In the genomic region with DNA sequence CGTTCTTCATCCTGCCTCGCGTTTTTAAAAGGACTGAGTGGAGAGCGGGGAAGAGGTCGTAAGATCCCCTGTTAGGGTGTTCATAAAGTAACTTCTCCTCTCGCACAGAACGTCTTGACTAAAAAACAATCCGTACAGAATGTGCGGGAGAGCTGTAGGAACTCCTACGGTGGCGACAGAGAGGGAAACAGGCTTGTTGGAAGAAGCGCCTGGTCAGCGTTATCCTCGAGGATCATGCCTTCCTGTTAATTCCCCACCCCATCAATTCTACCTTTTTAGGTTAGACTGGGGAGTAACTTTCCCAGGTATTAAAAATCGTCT, we compare ENCODE assay signal across 8 cellular contexts.
DNase-seq lines count a peak whose midpoint lies in the region; ATAC-seq lines count a peak whose summit lies in the region.

No MANE protein-coding gene starts in this region.

- peak; percentile 25 for ATAC-seq in GM21717 (IDR thresholded peaks at IDR 0.05; ENCODE audit: unreplicated experiment)
- peak; percentile 2 for ATAC-seq in stimulated activated effector memory CD8-positive, alpha-beta T cell treated with anti-CD3 and anti-CD28 coated beads, Interleukin-12 subunit alpha, Interleukin-12 subunit beta, amount 100 ng/mL, for 72 hours
- ATAC-seq in GM18858 (IDR thresholded peaks at IDR 0.05; ENCODE audit: unreplicated experiment) = no peak

- H3K4me3 ChIP-seq in adipocyte (ENCODE audit: low read length) (peak overlapping the region; percentile 99), iPS-15b (ENCODE audit: low read depth, low read length) (peak overlapping the region; percentile 94)

- H3K4me1 ChIP-seq in adipocyte (ENCODE audit: control insufficient read depth, insufficient read depth, low read length) = peaks cover 41% of the 10 kb centered on the region
- H3K4me1 ChIP-seq in iPS-15b (ENCODE audit: control insufficient read depth, insufficient read depth, low read length) = peaks cover 11% of the 10 kb centered on the region

- H3K4me3 Mint-ChIP-seq in stimulated activated effector memory CD8-positive, alpha-beta T cell treated with anti-CD3 and anti-CD28 coated beads, Interleukin-12 subunit alpha, Interleukin-12 subunit beta, amount 100 ng/mL, for 72 hours = peak overlapping the region; percentile 91

- peak overlapping the region; percentile 80 for H3K27ac ChIP-seq in KOPT-K1 (ENCODE audit: low read depth, low read length, poor library complexity, severe bottlenecking)

- DNase-seq in NCI-H1417 (lab: John Stamatoyannopoulos, UW) (peak; percentile 83 to 94 (median 94)), NCI-H1417 treated with DMSO at 0.1 percent for 48 hours (lab: John Stamatoyannopoulos, UW) (no peak), adipocyte (ENCODE audit: low read depth) (peak; percentile 78)
- DNase-seq in stimulated activated effector memory CD8-positive, alpha-beta T cell treated with anti-CD3 and anti-CD28 coated beads, Interleukin-12 subunit alpha, Interleukin-12 subunit beta, amount 100 ng/mL, for 72 hours (ENCODE audit: low spot score in 2 of 2) = no peak

- H3K27me3 ChIP-seq in adipocyte (replicated peaks; ENCODE audit: control insufficient read depth, insufficient read depth, low read length) (no peaks in the 10 kb centered on the region), iPS-15b (ENCODE audit: control insufficient read depth, insufficient read depth, low read length) (peaks cover 3% of the 10 kb centered on the region)

- H3K9ac ChIP-seq in adipocyte (ENCODE audit: low read length) (peak overlapping the region; percentile 100), iPS-15b (ENCODE audit: low read depth, low read length) (peak overlapping the region; percentile 57)

- peak overlapping the region; percentile 92 for H3K27ac Mint-ChIP-seq in stimulated activated effector memory CD8-positive, alpha-beta T cell treated with anti-CD3 and anti-CD28 coated beads, Interleukin-12 subunit alpha, Interleukin-12 subunit beta, amount 100 ng/mL, for 72 hours

- H3K4me1 Mint-ChIP-seq in stimulated activated effector memory CD8-positive, alpha-beta T cell treated with anti-CD3 and anti-CD28 coated beads, Interleukin-12 subunit alpha, Interleukin-12 subunit beta, amount 100 ng/mL, for 72 hours = peaks cover 25% of the 10 kb centered on the region

- no peaks in the 10 kb centered on the region for H3K9me3 ChIP-seq in KOPT-K1 (ENCODE audit: insufficient read depth, low read length, poor library complexity, severe bottlenecking)
- no peaks in the 10 kb centered on the region for H3K9me3 ChIP-seq in adipocyte (ENCODE audit: control insufficient read depth, low read length)
- H3K9me3 ChIP-seq in iPS-15b (ENCODE audit: control insufficient read depth, insufficient read depth, low read length) = no peaks in the 10 kb centered on the region

- H3K36me3 Mint-ChIP-seq in stimulated activated effector memory CD8-positive, alpha-beta T cell treated with anti-CD3 and anti-CD28 coated beads, Interleukin-12 subunit alpha, Interleukin-12 subunit beta, amount 100 ng/mL, for 72 hours = peaks cover 12% of the 10 kb centered on the region

- peaks cover 2% of the 10 kb centered on the region for H3K9me3 Mint-ChIP-seq in stimulated activated effector memory CD8-positive, alpha-beta T cell treated with anti-CD3 and anti-CD28 coated beads, Interleukin-12 subunit alpha, Interleukin-12 subunit beta, amount 100 ng/mL, for 72 hours

- H3K36me3 ChIP-seq in KOPT-K1 (ENCODE audit: insufficient read depth, low read length) (peaks cover 6% of the 10 kb centered on the region), adipocyte (ENCODE audit: control insufficient read depth, insufficient read depth, low read length, severe bottlenecking) (peaks cover 9% of the 10 kb centered on the region), iPS-15b (ENCODE audit: control insufficient read depth, insufficient read depth, low read length) (no peaks in the 10 kb centered on the region)

Comparison
In these comparisons a context has a peak if more than half of its experiments do, and no peak if none do; other contexts are left out.
1. DNase-seq: peak in NCI-H1417 (3 of 3) and adipocyte (single experiment); none in NCI-H1417 treated with DMSO at 0.1 percent for 48 hours (single experiment) and stimulated activated effector memory CD8-positive, alpha-beta T cell treated with anti-CD3 and anti-CD28 coated beads, Interleukin-12 subunit alpha, Interleukin-12 subunit beta, amount 100 ng/mL, for 72 hours (0 of 2).